10 cellular contexts compared by ENCODE assay signal in genomic region chr6:167706313-167707109, GRCh38.
DNase-seq lines count a peak whose midpoint lies in the region; ATAC-seq lines count a peak whose summit lies in the region.
"Had no signal": no experiment of that assay in that cellular context is flagged by ENCODE, and none has a peak within 500 bp of the region (broad histone marks: within the 10 kb centered on the region; RNA-seq: fewer than 3 reads in every experiment).

No MANE protein-coding gene starts in this region.

- no peak overlapping the region for H2AFZ ChIP-seq in GM23248

- no peak overlapping the region for H3K4me3 ChIP-seq in GM23248
- H3K4me3 ChIP-seq: lung had no signal

- H3K9me2 ChIP-seq in GM23248 (ENCODE audit: insufficient read depth): no peaks in the 10 kb centered on the region

- no peak overlapping the region for H3K9ac ChIP-seq in GM23248

- DNase-seq in GDM1 (lab: John Stamatoyannopoulos, UW) (peak; percentile 12), MV-4-11 (lab: John Stamatoyannopoulos, UW) (peak; percentile 64), GM23248 (no peak), DMS 273 treated with DMSO at 0.1 percent for 48 hours (lab: John Stamatoyannopoulos, UW) (no peak), DMS79 treated with DMSO at 0.1 percent for 48 hours (lab: John Stamatoyannopoulos, UW) (no peak)
- peak; percentile 58 for DNase-seq in activated T-cell treated with anti-CD3 and anti-CD28 coated beads, Interleukin-2, amount 50 U/mL, for 1 hour
- DNase-seq in stimulated activated CD4-positive, alpha-beta T cell treated with anti-CD3 and anti-CD28 coated beads, Interleukin-2, amount 100 ng/mL, for 24 hours: peak; percentile 64 to 74

- no peaks in the 10 kb centered on the region for H3K27me3 ChIP-seq in GM23248 (replicated peaks; ENCODE audit: insufficient read depth)

- ATAC-seq in GM21786 (IDR thresholded peaks at IDR 0.05; ENCODE audit: unreplicated experiment): peak; percentile 97

- no peaks in the 10 kb centered on the region for H3K9me3 ChIP-seq in GM23248 (ENCODE audit: low read depth)

- no peaks in the 10 kb centered on the region for H3K79me2 ChIP-seq in GM23248 (ENCODE audit: insufficient read depth)

- no peak overlapping the region for H3K27ac ChIP-seq in GM23248
- H3K27ac ChIP-seq: VCaP had no signal

- H4K20me1 ChIP-seq in GM23248 (ENCODE audit: insufficient read depth): no peaks in the 10 kb centered on the region

- H3K4me2 ChIP-seq in GM23248 (ENCODE audit: unreplicated experiment): no peak overlapping the region

- H3K4me1 ChIP-seq in GM23248 (ENCODE audit: insufficient read depth): no peaks in the 10 kb centered on the region

- no peaks in the 10 kb centered on the region for H3F3A ChIP-seq in GM23248 (ENCODE audit: insufficient read depth)

- in situ Hi-C loops in GM23248 (cut with MboI): no loop called here

- no peaks in the 10 kb centered on the region for H3K36me3 ChIP-seq in GM23248 (ENCODE audit: low read depth)

- WGBS in GM23248 (ENCODE audit: low coverage in 1 of 2, low lambda C conversion rate in 2 of 2, missing lambda C conversion rate in 2 of 2), 2 experiments: 74% methylated on average over 26 to 27 of the region's 28 CpGs

Comparison
In these comparisons a context has a peak if more than half of its experiments do, and no peak if none do; other contexts are left out.
1. DNase-seq: peak in GDM1 (single experiment), MV-4-11 (single experiment), activated T-cell treated with anti-CD3 and anti-CD28 coated beads, Interleukin-2, amount 50 U/mL, for 1 hour (single experiment) and stimulated activated CD4-positive, alpha-beta T cell treated with anti-CD3 and anti-CD28 coated beads, Interleukin-2, amount 100 ng/mL, for 24 hours (2 of 2); none in GM23248 (single experiment), DMS 273 treated with DMSO at 0.1 percent for 48 hours (single experiment) and DMS79 treated with DMSO at 0.1 percent for 48 hours (single experiment).